10 cellular contexts compared by ENCODE assay signal in genomic region chr11:82682003-82682751, GRCh38. TPM values are rescaled to one million over a fixed set of nuclear protein-coding genes. Genes with fewer than 3 reads are reported as not detected.
DNase-seq lines count a peak whose midpoint lies in the region; ATAC-seq lines count a peak whose summit lies in the region.
"Had no signal": no experiment of that assay in that cellular context is flagged by ENCODE, and none has a peak within 500 bp of the region (broad histone marks: within the 10 kb centered on the region; RNA-seq: fewer than 3 reads in every experiment).

No MANE protein-coding gene starts in this region.

- H3K9ac ChIP-seq in mesendoderm (ENCODE audit: low read length): no peak overlapping the region
- H3K9ac ChIP-seq: BLaER1 had no signal

- WGBS in mesendoderm (ENCODE audit: extremely low coverage, insufficient coverage, low lambda C conversion rate): no CpG with 5 or more reads among the region's 6 CpGs

- no peak overlapping the region for H2AK5ac ChIP-seq in mesendoderm (ENCODE audit: low read length)

- no peak overlapping the region for H3K18ac ChIP-seq in mesendoderm (ENCODE audit: low read length)

- H3K27ac ChIP-seq in mesendoderm (ENCODE audit: low read depth, low read length): no peak overlapping the region
- H3K27ac ChIP-seq: BLaER1 had no signal

- H4K8ac ChIP-seq in mesendoderm (ENCODE audit: low read depth, low read length): no peak overlapping the region

- ATAC-seq in GM21360 (IDR thresholded peaks at IDR 0.05; ENCODE audit: unreplicated experiment) (peak; percentile 96), GM21737 (IDR thresholded peaks at IDR 0.05; ENCODE audit: unreplicated experiment) (no peak)
- peak; percentile 29 for ATAC-seq in effector memory CD8-positive, alpha-beta T cell (replicated peaks)

- H2BK120ac ChIP-seq in mesendoderm (ENCODE audit: low read depth, low read length): no peak overlapping the region

- H3K27me3 Mint-ChIP-seq in effector memory CD8-positive, alpha-beta T cell: peaks cover 11 to 20% of the 10 kb centered on the region in 2 donors

- no peaks in the 10 kb centered on the region for H3K36me3 ChIP-seq in mesendoderm (ENCODE audit: control insufficient read depth, insufficient read depth, low read length)
- H3K36me3 ChIP-seq: BLaER1 had no signal

- no peaks in the 10 kb centered on the region for H3K4me1 ChIP-seq in mesendoderm (ENCODE audit: control insufficient read depth, low read depth, low read length)
- H3K4me1 ChIP-seq: BLaER1 had no signal

- H2BK5ac ChIP-seq in mesendoderm (ENCODE audit: low read length): no peak overlapping the region

- no peak overlapping the region for H3K23ac ChIP-seq in mesendoderm (ENCODE audit: low read length)

- H2BK15ac ChIP-seq in mesendoderm (replicated peaks; ENCODE audit: low read depth): no peak overlapping the region

- H3K79me2 ChIP-seq in mesendoderm (ENCODE audit: control insufficient read depth, insufficient read depth, low read length): no peaks in the 10 kb centered on the region

- no peaks in the 10 kb centered on the region for H3K27me3 ChIP-seq in mesendoderm (ENCODE audit: insufficient read depth, low read length, poor library complexity)
- H3K27me3 ChIP-seq: BLaER1 had no signal

- H4K5ac ChIP-seq in mesendoderm (ENCODE audit: low read length): no peak overlapping the region

- H3K27ac Mint-ChIP-seq in effector memory CD8-positive, alpha-beta T cell: no peak overlapping the region
- H3K27ac Mint-ChIP-seq: dendritic cell treated with granulocyte-macrophage colony-stimulating factor and Interleukin-4, amounts not matched to agents 40 ng/mL and 50 ng/mL, for 4 days had no signal

- no peaks in the 10 kb centered on the region for H3K36me3 Mint-ChIP-seq in effector memory CD8-positive, alpha-beta T cell (ENCODE audit: insufficient read depth)

- peaks cover 0 to 4% of the 10 kb centered on the region in 2 donors for H3K4me1 Mint-ChIP-seq in effector memory CD8-positive, alpha-beta T cell (ENCODE audit: low read depth in 2 of 2)

- no peaks in the 10 kb centered on the region for H3K79me1 ChIP-seq in mesendoderm (ENCODE audit: low read length)

- H3K4ac ChIP-seq in mesendoderm (ENCODE audit: low read depth, low read length): no peak overlapping the region

- peak overlapping the region; percentile 22 for H3K56ac ChIP-seq in mesendoderm (ENCODE audit: low read length)

- H3K9me3 Mint-ChIP-seq in effector memory CD8-positive, alpha-beta T cell: no peaks in the 10 kb centered on the region
- H3K9me3 Mint-ChIP-seq: dendritic cell treated with granulocyte-macrophage colony-stimulating factor and Interleukin-4, amounts not matched to agents 40 ng/mL and 50 ng/mL, for 4 days had no signal

- DNase-seq in NCI-H1417 (lab: John Stamatoyannopoulos, UW) (peak in 2 of 3 experiments; percentile 21 to 59), NCI-H1417 treated with DMSO at 0.1 percent for 48 hours (lab: John Stamatoyannopoulos, UW) (no peak), HS-27A (ENCODE audit: low read depth) (peak; percentile 35), OCI-M1 (lab: John Stamatoyannopoulos, UW) (peak; percentile 95), mesendoderm (peak; percentile 88)
- no peak for DNase-seq in effector memory CD8-positive, alpha-beta T cell

- no peak overlapping the region for H3K4me3 Mint-ChIP-seq in effector memory CD8-positive, alpha-beta T cell
- H3K4me3 Mint-ChIP-seq: dendritic cell treated with granulocyte-macrophage colony-stimulating factor and Interleukin-4, amounts not matched to agents 40 ng/mL and 50 ng/mL, for 4 days had no signal

- H3K4me3 ChIP-seq in mesendoderm (ENCODE audit: low read length): no peak overlapping the region
- H3K4me3 ChIP-seq: BLaER1 had no signal

- no peak overlapping the region for H3K4me2 ChIP-seq in mesendoderm (ENCODE audit: low read length)
- H3K4me2 ChIP-seq: BLaER1 had no signal

RNA-seq across cellular contexts. Expression of gene FAM181B, which starts 51.5 kb away (rescaled TPM):
- 0.44 TPM for polyA plus RNA-seq in mesendoderm (2013, experiment 1 of 2)
- polyA plus RNA-seq in mesendoderm (2013, experiment 2 of 2): 0.48 TPM

Comparison
In these comparisons a context has a peak if more than half of its experiments do, and no peak if none do; other contexts are left out.
1. DNase-seq: peak in NCI-H1417 (2 of 3), HS-27A (single experiment), OCI-M1 (single experiment) and mesendoderm (single experiment); none in NCI-H1417 treated with DMSO at 0.1 percent for 48 hours (single experiment) and effector memory CD8-positive, alpha-beta T cell (0 of 3).